Comparison of ENCODE assay signal across 1 cellular context in genomic region chrX:110002300-110003166, GRCh38.
A peak's percentile ranks its signal among the peaks of the same experiment; 100 is the strongest.
TF ChIP-seq lines count a peak whose summit lies in the region.

Gene TMEM164, plus strand, starts transcription at chrX:110003114. Its CDS starts 661 bp downstream, at chrX:110003775.

TF ChIP-seq in K562, 482 proteins besides CTCF, POLR2A, EP300 and RAD21 (continued from another document and continues in another):
- TF ChIP-seq AFF1 (IDR thresholded peaks at IDR 0.05; ENCODE audit: low read depth in 1 of 2, partially characterized antibody in 2 of 2) (peak in 1 of 2 experiments; percentile 22), PML (IDR thresholded peaks at IDR 0.05; ENCODE audit: low read length) (no peak), POLR2H (tag; IDR thresholded peaks at IDR 0.05; ENCODE audit: low read depth) (0 out of 2 replicates have a peak, but pooled peaks have one; percentile 43), NFIC (IDR thresholded peaks at IDR 0.05) (peak; percentile 56), TFAM (CRISPR knock-in tag; conservative IDR thresholded peaks at IDR 0.05) (no peak), NFE2L1 (tag; IDR thresholded peaks at IDR 0.05; ENCODE audit: borderline replicate concordance, low read depth) (no peak), ZNF24 (IDR thresholded peaks at IDR 0.05) (no peak), RHOXF2B (CRISPR knock-in tag; conservative IDR thresholded peaks at IDR 0.05) (no peak), ESRRB (CRISPR knock-in tag; IDR thresholded peaks at IDR 0.05; ENCODE audit: borderline replicate concordance) (no peak), GTF3C2 (IDR thresholded peaks at IDR 0.05; ENCODE audit: borderline replicate concordance, extremely low read depth, insufficient read length) (no peak), ZNF3 (CRISPR knock-in tag; IDR thresholded peaks at IDR 0.05) (no peak), E2F1 (CRISPR knock-in tag; IDR thresholded peaks at IDR 0.05) (no peak), RUNX1 (IDR thresholded peaks at IDR 0.05; ENCODE audit: low read depth) (no peak), KLF1 (tag; IDR thresholded peaks at IDR 0.05) (no peak), MTF1 (CRISPR knock-in tag; IDR thresholded peaks at IDR 0.05; ENCODE audit: borderline replicate concordance) (no peak), GABPB2 (CRISPR knock-in tag; conservative IDR thresholded peaks at IDR 0.05) (no peak), SIN3B (IDR thresholded peaks at IDR 0.05; ENCODE audit: low read depth) (no peak), SETDB1 (IDR thresholded peaks at IDR 0.05; ENCODE audit: low read length) (no peak), SNIP1 (IDR thresholded peaks at IDR 0.05; ENCODE audit: low read depth) (no peak), ZNF282 (CRISPR knock-in tag; IDR thresholded peaks at IDR 0.05) (no peak), TCF7 (IDR thresholded peaks at IDR 0.05; ENCODE audit: borderline replicate concordance) (no peak), KDM2B (CRISPR knock-in tag; IDR thresholded peaks at IDR 0.05) (no peak), STAT5B (CRISPR knock-in tag; IDR thresholded peaks at IDR 0.05) (no peak), NFXL1 (CRISPR knock-in tag; IDR thresholded peaks at IDR 0.05) (no peak), SRSF7 (optimal IDR thresholded peaks at IDR 0.05; ENCODE audit: low read depth, low read length) (no peak), FOXK1 (CRISPR knock-in tag; IDR thresholded peaks at IDR 0.05; ENCODE audit: borderline replicate concordance) (no peak), CEBPB (tag; IDR thresholded peaks at IDR 0.05) (no peak), ZFP1 (CRISPR knock-in tag; IDR thresholded peaks at IDR 0.05) (no peak), ZNF696 (CRISPR knock-in tag; conservative IDR thresholded peaks at IDR 0.05) (no peak), MEIS2 (IDR thresholded peaks at IDR 0.05; ENCODE audit: partially characterized antibody) (no peak), NR2C1 (IDR thresholded peaks at IDR 0.05) (no peak), NR2C1 (tag; IDR thresholded peaks at IDR 0.05) (no peak), SIN3A (IDR thresholded peaks at IDR 0.05; ENCODE audit: borderline replicate concordance in 2 of 2, control insufficient read depth in 1 of 2, low read depth in 2 of 2, low read length in 2 of 2) (peak; percentile 34 to 36; a peak in 2 of 4 replicates), PHB (CRISPR knock-in tag; IDR thresholded peaks at IDR 0.05) (no peak), SREBF2 (CRISPR knock-in tag; IDR thresholded peaks at IDR 0.05) (no peak), POLR2AphosphoS2 (IDR thresholded peaks at IDR 0.05; ENCODE audit: low read length) (no peak), PTBP1 (IDR thresholded peaks at IDR 0.05; ENCODE audit: low read depth, low read length) (no peak), E2F3 (CRISPR knock-in tag; IDR thresholded peaks at IDR 0.05) (no peak), JUND (IDR thresholded peaks at IDR 0.05; ENCODE audit: borderline replicate concordance, low read depth, low read length) (no peak), JUND (tag; IDR thresholded peaks at IDR 0.05; ENCODE audit: borderline replicate concordance, low read depth, low read length) (no peak)
- TF ChIP-seq, protein P1, sequence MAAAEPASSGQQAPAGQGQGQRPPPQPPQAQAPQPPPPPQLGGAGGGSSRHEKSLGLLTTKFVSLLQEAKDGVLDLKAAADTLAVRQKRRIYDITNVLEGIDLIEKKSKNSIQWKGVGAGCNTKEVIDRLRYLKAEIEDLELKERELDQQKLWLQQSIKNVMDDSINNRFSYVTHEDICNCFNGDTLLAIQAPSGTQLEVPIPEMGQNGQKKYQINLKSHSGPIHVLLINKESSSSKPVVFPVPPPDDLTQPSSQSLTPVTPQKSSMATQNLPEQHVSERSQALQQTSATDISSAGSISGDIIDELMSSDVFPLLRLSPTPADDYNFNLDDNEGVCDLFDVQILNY (CRISPR knock-in tag; IDR thresholded peaks at IDR 0.05), result no peak
- TF ChIP-seq, protein P2, sequence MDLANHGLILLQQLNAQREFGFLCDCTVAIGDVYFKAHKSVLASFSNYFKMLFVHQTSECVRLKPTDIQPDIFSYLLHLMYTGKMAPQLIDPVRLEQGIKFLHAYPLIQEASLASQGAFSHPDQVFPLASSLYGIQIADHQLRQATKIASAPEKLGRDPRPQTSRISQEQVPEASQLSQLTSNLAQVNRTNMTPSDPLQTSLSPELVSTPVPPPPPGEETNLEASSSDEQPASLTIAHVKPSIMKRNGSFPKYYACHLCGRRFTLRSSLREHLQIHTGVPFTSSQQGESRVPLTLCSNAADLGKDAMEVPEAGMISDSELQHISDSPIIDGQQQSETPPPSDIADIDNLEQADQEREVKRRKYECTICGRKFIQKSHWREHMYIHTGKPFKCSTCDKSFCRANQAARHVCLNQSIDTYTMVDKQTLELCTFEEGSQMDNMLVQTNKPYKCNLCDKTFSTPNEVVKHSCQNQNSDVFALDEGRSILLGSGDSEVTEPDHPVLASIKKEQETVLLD (IDR thresholded peaks at IDR 0.05), result 0 out of 2 replicates have a peak, but pooled peaks have one; percentile 16
- TF ChIP-seq, protein P3, sequence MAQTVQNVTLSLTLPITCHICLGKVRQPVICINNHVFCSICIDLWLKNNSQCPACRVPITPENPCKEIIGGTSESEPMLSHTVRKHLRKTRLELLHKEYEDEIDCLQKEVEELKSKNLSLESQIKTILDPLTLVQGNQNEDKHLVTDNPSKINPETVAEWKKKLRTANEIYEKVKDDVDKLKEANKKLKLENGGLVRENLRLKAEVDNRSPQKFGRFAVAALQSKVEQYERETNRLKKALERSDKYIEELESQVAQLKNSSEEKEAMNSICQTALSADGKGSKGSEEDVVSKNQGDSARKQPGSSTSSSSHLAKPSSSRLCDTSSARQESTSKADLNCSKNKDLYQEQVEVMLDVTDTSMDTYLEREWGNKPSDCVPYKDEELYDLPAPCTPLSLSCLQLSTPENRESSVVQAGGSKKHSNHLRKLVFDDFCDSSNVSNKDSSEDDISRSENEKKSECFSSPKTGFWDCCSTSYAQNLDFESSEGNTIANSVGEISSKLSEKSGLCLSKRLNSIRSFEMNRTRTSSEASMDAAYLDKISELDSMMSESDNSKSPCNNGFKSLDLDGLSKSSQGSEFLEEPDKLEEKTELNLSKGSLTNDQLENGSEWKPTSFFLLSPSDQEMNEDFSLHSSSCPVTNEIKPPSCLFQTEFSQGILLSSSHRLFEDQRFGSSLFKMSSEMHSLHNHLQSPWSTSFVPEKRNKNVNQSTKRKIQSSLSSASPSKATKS (CRISPR knock-in tag; IDR thresholded peaks at IDR 0.05), result no peak
- TF ChIP-seq, protein P4, sequence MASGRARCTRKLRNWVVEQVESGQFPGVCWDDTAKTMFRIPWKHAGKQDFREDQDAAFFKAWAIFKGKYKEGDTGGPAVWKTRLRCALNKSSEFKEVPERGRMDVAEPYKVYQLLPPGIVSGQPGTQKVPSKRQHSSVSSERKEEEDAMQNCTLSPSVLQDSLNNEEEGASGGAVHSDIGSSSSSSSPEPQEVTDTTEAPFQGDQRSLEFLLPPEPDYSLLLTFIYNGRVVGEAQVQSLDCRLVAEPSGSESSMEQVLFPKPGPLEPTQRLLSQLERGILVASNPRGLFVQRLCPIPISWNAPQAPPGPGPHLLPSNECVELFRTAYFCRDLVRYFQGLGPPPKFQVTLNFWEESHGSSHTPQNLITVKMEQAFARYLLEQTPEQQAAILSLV (tag; IDR thresholded peaks at IDR 0.05), result no peak
- TF ChIP-seq, protein P5, sequence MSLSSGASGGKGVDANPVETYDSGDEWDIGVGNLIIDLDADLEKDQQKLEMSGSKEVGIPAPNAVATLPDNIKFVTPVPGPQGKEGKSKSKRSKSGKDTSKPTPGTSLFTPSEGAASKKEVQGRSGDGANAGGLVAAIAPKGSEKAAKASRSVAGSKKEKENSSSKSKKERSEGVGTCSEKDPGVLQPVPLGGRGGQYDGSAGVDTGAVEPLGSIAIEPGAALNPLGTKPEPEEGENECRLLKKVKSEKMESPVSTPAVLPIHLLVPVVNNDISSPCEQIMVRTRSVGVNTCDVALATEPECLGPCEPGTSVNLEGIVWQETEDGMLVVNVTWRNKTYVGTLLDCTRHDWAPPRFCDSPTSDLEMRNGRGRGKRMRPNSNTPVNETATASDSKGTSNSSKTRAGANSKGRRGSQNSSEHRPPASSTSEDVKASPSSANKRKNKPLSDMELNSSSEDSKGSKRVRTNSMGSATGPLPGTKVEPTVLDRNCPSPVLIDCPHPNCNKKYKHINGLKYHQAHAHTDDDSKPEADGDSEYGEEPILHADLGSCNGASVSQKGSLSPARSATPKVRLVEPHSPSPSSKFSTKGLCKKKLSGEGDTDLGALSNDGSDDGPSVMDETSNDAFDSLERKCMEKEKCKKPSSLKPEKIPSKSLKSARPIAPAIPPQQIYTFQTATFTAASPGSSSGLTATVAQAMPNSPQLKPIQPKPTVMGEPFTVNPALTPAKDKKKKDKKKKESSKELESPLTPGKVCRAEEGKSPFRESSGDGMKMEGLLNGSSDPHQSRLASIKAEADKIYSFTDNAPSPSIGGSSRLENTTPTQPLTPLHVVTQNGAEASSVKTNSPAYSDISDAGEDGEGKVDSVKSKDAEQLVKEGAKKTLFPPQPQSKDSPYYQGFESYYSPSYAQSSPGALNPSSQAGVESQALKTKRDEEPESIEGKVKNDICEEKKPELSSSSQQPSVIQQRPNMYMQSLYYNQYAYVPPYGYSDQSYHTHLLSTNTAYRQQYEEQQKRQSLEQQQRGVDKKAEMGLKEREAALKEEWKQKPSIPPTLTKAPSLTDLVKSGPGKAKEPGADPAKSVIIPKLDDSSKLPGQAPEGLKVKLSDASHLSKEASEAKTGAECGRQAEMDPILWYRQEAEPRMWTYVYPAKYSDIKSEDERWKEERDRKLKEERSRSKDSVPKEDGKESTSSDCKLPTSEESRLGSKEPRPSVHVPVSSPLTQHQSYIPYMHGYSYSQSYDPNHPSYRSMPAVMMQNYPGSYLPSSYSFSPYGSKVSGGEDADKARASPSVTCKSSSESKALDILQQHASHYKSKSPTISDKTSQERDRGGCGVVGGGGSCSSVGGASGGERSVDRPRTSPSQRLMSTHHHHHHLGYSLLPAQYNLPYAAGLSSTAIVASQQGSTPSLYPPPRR (CRISPR knock-in tag; IDR thresholded peaks at IDR 0.05; ENCODE audit: borderline replicate concordance), result no peak
- TF ChIP-seq, protein P6, sequence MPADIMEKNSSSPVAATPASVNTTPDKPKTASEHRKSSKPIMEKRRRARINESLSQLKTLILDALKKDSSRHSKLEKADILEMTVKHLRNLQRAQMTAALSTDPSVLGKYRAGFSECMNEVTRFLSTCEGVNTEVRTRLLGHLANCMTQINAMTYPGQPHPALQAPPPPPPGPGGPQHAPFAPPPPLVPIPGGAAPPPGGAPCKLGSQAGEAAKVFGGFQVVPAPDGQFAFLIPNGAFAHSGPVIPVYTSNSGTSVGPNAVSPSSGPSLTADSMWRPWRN (IDR thresholded peaks at IDR 0.05; ENCODE audit: low read depth), result no peak
